12 cellular contexts compared by ENCODE assay signal in genomic region chr4:107592518-107592917, GRCh38.
DNase-seq lines count a peak whose midpoint lies in the region; ATAC-seq and TF ChIP-seq lines count a peak whose summit lies in the region.
"Had no signal": no experiment of that assay in that cellular context is flagged by ENCODE, and none has a peak within 500 bp of the region (broad histone marks: within the 10 kb centered on the region; RNA-seq: fewer than 3 reads in every experiment).

No MANE protein-coding gene starts in this region.

- peaks cover 4% of the 10 kb centered on the region; the same call in 1 of the 2 replicates for H3K9me3 ChIP-seq in Karpas-422 (ENCODE audit: low read length)
- peaks cover 0 to 12% (median 0%) of the 10 kb centered on the region in 3 experiments for H3K9me3 ChIP-seq in naive thymus-derived CD4-positive, alpha-beta T cell (ENCODE audit: control insufficient read depth in 2 of 3, low read length in 3 of 3)
- no peaks in the 10 kb centered on the region for H3K9me3 ChIP-seq in PC-9 (ENCODE audit: insufficient read depth, low read depth)
- H3K9me3 ChIP-seq: SJSA1 had no signal

- no peak overlapping the region for H3K4me3 Mint-ChIP-seq in naive thymus-derived CD4-positive, alpha-beta T cell
- no peak overlapping the region for H3K4me3 Mint-ChIP-seq in osteocyte (ENCODE audit: unreplicated experiment)

- no peak overlapping the region for H3K27ac Mint-ChIP-seq in naive thymus-derived CD4-positive, alpha-beta T cell
- H3K27ac Mint-ChIP-seq in osteocyte (ENCODE audit: unreplicated experiment): no peak overlapping the region
- H3K27ac Mint-ChIP-seq: activated T-helper 2 cell treated with anti-CD3 and anti-CD28 coated beads, Interferon-gamma antibody, Interleukin-2, Interleukin-4, amounts not matched to agents 10 μg/mL and 5 μg/mL and 100 μg/mL, durations not matched to agents 14 hours and 24 hours and 36 hours had no signal

- H3K27ac ChIP-seq in Karpas-422 (ENCODE audit: low read length): no peak overlapping the region
- no peak overlapping the region for H3K27ac ChIP-seq in naive thymus-derived CD4-positive, alpha-beta T cell (ENCODE audit: low read depth, low read length)
- no peak overlapping the region for H3K27ac ChIP-seq in PC-9
- H3K27ac ChIP-seq: cardiac muscle cell, esophagus squamous epithelium, SJSA1 had no signal

- H3K4me1 ChIP-seq in Karpas-422 (ENCODE audit: low read length) (peaks cover 15% of the 10 kb centered on the region), PC-9 (replicated peaks; ENCODE audit: insufficient read depth) (no peaks in the 10 kb centered on the region)
- no peaks in the 10 kb centered on the region for H3K4me1 ChIP-seq in naive thymus-derived CD4-positive, alpha-beta T cell (ENCODE audit: control insufficient read depth in 2 of 2, insufficient read depth in 2 of 2, low read length in 2 of 2)
- H3K4me1 ChIP-seq: esophagus squamous epithelium, SJSA1 had no signal

- H3K4me2 ChIP-seq in Karpas-422 (ENCODE audit: low read depth, low read length, poor library complexity, severe bottlenecking) (peak overlapping the region; percentile 18), PC-9 (no peak overlapping the region)

- no peaks in the 10 kb centered on the region for H3F3A ChIP-seq in PC-9 (ENCODE audit: insufficient read depth, low read depth)

- no peaks in the 10 kb centered on the region for H3K4me1 Mint-ChIP-seq in naive thymus-derived CD4-positive, alpha-beta T cell
- H3K4me1 Mint-ChIP-seq in osteocyte (ENCODE audit: unreplicated experiment): peaks cover 4% of the 10 kb centered on the region

- H3K9me3 Mint-ChIP-seq in naive thymus-derived CD4-positive, alpha-beta T cell: peaks cover 0 to 41% (median 19%) of the 10 kb centered on the region in 11 donors
- H3K9me3 Mint-ChIP-seq in osteocyte (ENCODE audit: unreplicated experiment): peaks cover 30% of the 10 kb centered on the region
- H3K9me3 Mint-ChIP-seq: activated T-helper 2 cell treated with anti-CD3 and anti-CD28 coated beads, Interferon-gamma antibody, Interleukin-2, Interleukin-4, amounts not matched to agents 10 μg/mL and 5 μg/mL and 100 μg/mL, durations not matched to agents 14 hours and 24 hours and 36 hours had no signal

- no peak for TF ChIP-seq CTCF in osteocyte (IDR thresholded peaks at IDR 0.05)
- no peak for TF ChIP-seq CTCF in PC-9 (conservative IDR thresholded peaks at IDR 0.05)

- peaks cover 0 to 23% (median 8%) of the 10 kb centered on the region in 5 donors for H3K27me3 Mint-ChIP-seq in naive thymus-derived CD4-positive, alpha-beta T cell
- no peaks in the 10 kb centered on the region for H3K27me3 Mint-ChIP-seq in osteocyte (ENCODE audit: unreplicated experiment)

- H3K36me3 ChIP-seq in Karpas-422 (ENCODE audit: insufficient read depth, low read length) (no peaks in the 10 kb centered on the region), PC-9 (ENCODE audit: low read depth) (no peaks in the 10 kb centered on the region)
- no peaks in the 10 kb centered on the region for H3K36me3 ChIP-seq in naive thymus-derived CD4-positive, alpha-beta T cell (ENCODE audit: control insufficient read depth in 2 of 3, insufficient read depth in 3 of 3, low read length in 3 of 3)
- H3K36me3 ChIP-seq: cardiac muscle cell, esophagus squamous epithelium, SJSA1 had no signal

- H2AFZ ChIP-seq in Karpas-422 (ENCODE audit: low read length): 0 out of 2 replicates have a peak overlapping the region, but pooled peaks have one; percentile 49
- H2AFZ ChIP-seq in PC-9: no peak overlapping the region

- DNase-seq in Karpas-422 (peak; percentile 45), COR-L47 (lab: John Stamatoyannopoulos, UW) (no peak), osteocyte (ENCODE audit: extremely low spot score, unreplicated experiment) (no peak), PC-9 (no peak)
- no peak for DNase-seq in naive thymus-derived CD4-positive, alpha-beta T cell
- DNase-seq: esophagus squamous epithelium, NCI-H510A treated with DMSO at 0.1 percent for 48 hours had no signal

- no TSS peak for BruUV-seq in PC-9 (replicated peaks; lab: Mats Ljungman, UMichigan)

- no peaks in the 10 kb centered on the region for H3K27me3 ChIP-seq in Karpas-422 (ENCODE audit: low read length)
- no peaks in the 10 kb centered on the region for H3K27me3 ChIP-seq in naive thymus-derived CD4-positive, alpha-beta T cell (ENCODE audit: control insufficient read depth in 2 of 2, insufficient read depth in 2 of 2, low read length in 2 of 2)
- H3K27me3 ChIP-seq in PC-9 (ENCODE audit: insufficient read depth, low read depth): no peaks in the 10 kb centered on the region
- H3K27me3 ChIP-seq: cardiac muscle cell, esophagus squamous epithelium, SJSA1 had no signal

- intact Hi-C loops in naive thymus-derived CD4-positive, alpha-beta T cell (cut with micrococcal nuclease): no loop called here
- intact Hi-C loops in PC-9 (cut with micrococcal nuclease; ENCODE audit: unreplicated experiment): no loop called here

- H3K9me2 ChIP-seq in Karpas-422 (replicated peaks; ENCODE audit: insufficient read depth, low read length) (no peaks in the 10 kb centered on the region), PC-9 (ENCODE audit: insufficient read depth) (no peaks in the 10 kb centered on the region)

- H3K36me3 Mint-ChIP-seq in naive thymus-derived CD4-positive, alpha-beta T cell: no peaks in the 10 kb centered on the region
- peaks cover 2% of the 10 kb centered on the region for H3K36me3 Mint-ChIP-seq in osteocyte (ENCODE audit: unreplicated experiment)

- ATAC-seq in GM19351 (IDR thresholded peaks at IDR 0.05; ENCODE audit: unreplicated experiment): peak; percentile 93
- ATAC-seq in HG02798 (IDR thresholded peaks at IDR 0.05; ENCODE audit: poor library complexity, unreplicated experiment): peak; percentile 76
- peak; percentile 14 for ATAC-seq in naive thymus-derived CD4-positive, alpha-beta T cell

- POLR2A ChIA-PET in naive thymus-derived CD4-positive, alpha-beta T cell (lab: Charles Lee): no interaction called here
- POLR2A ChIA-PET in PC-9 (lab: Charles Lee; ENCODE audit: unreplicated experiment): no interaction called here

- H3K4me3 ChIP-seq in Karpas-422 (ENCODE audit: low read length): no peak overlapping the region
- no peak overlapping the region for H3K4me3 ChIP-seq in naive thymus-derived CD4-positive, alpha-beta T cell (ENCODE audit: low read length)
- H3K4me3 ChIP-seq in PC-9: no peak overlapping the region
- H3K4me3 ChIP-seq: cardiac muscle cell, esophagus squamous epithelium, SJSA1 had no signal

- H4K20me1 ChIP-seq in Karpas-422 (ENCODE audit: insufficient read depth, low read depth, low read length) (no peaks in the 10 kb centered on the region), PC-9 (ENCODE audit: insufficient read depth) (no peaks in the 10 kb centered on the region)

- no peaks in the 10 kb centered on the region for H3K79me2 ChIP-seq in Karpas-422 (ENCODE audit: low read length)
- no peaks in the 10 kb centered on the region for H3K79me2 ChIP-seq in PC-9 (ENCODE audit: low read depth)

- CTCF ChIA-PET in naive thymus-derived CD4-positive, alpha-beta T cell (lab: Charles Lee): no interaction called here
- CTCF ChIA-PET in PC-9 (lab: Charles Lee): no interaction called here

- no peak overlapping the region for H3K9ac ChIP-seq in Karpas-422 (ENCODE audit: low read length)

Comparison
In these comparisons a context has a peak if more than half of its experiments do, and no peak if none do; other contexts are left out.
1. ATAC-seq: peak in every context shown above with its lines; median percentile 93 in GM19351; 76 in HG02798; 14 in naive thymus-derived CD4-positive, alpha-beta T cell.